Comparison of ENCODE assay signal across 15 cellular contexts in the genomic region with DNA sequence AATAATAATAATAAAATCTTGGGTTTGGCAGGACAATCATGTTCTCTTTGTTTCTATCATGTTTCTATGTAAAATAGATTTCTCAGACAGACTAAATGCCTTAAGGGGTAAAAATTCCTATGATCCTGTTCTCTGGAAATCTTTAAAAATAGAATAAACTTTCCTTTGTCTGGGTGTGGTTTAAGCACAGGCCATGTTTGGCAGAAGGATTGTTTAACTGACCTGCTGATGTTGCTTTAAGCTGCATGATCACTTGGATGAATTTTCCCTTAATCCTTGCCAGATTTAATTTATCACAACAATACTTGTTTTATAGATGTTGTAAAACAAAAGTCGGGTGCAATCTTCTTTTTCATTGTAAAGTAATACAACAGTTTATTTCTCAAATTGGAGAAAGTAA.
DNase-seq lines count a peak whose midpoint lies in the region; ATAC-seq and TF ChIP-seq lines count a peak whose summit lies in the region.
"Had no signal": no experiment of that assay in that cellular context is flagged by ENCODE, and none has a peak within 500 bp of the region (broad histone marks: within the 10 kb centered on the region; RNA-seq: fewer than 3 reads in every experiment).

No MANE protein-coding gene starts in this region.

- no peaks in the 10 kb centered on the region for H3K79me2 ChIP-seq in hepatocyte

- H3K9me3 ChIP-seq in hepatocyte (ENCODE audit: low read depth) (no peaks in the 10 kb centered on the region), vagina (no peaks in the 10 kb centered on the region), sigmoid colon (no peaks in the 10 kb centered on the region)
- H3K9me3 ChIP-seq: A549, BE2C, Caco-2 had no signal

- 40% methylated on average over 1 of the region's 1 CpG for WGBS in hepatocyte (ENCODE audit: low lambda C conversion rate, missing lambda C conversion rate)
- WGBS in sigmoid colon, 2 donors: 5 to 44% methylated on average over 1 of the region's 1 CpG

- H3K4me3 ChIP-seq in LNCaP clone FGC (ENCODE audit: low read depth, low read length) (no peak overlapping the region), hepatocyte (no peak overlapping the region), vagina (no peak overlapping the region), sigmoid colon (no peak overlapping the region)
- H3K4me3 ChIP-seq: A549 had no signal

- H3K36me3 ChIP-seq in hepatocyte (replicated peaks; ENCODE audit: insufficient read depth, low read depth): no peaks in the 10 kb centered on the region
- no peaks in the 10 kb centered on the region for H3K36me3 ChIP-seq in vagina
- H3K36me3 ChIP-seq in sigmoid colon: no peaks in the 10 kb centered on the region
- H3K36me3 ChIP-seq: BE2C had no signal

- no peak for TF ChIP-seq EP300 in sigmoid colon (IDR thresholded peaks at IDR 0.05)

- H3K4me1 ChIP-seq in hepatocyte (ENCODE audit: insufficient read depth) (no peaks in the 10 kb centered on the region), vagina (no peaks in the 10 kb centered on the region), sigmoid colon (peaks cover 0 to 13% (median 9%) of the 10 kb centered on the region in 4 donors)
- H3K4me1 ChIP-seq: A549, BE2C, Caco-2 had no signal

- DNase-seq in LNCaP clone FGC (ENCODE audit: low read depth): peak; percentile 10
- DNase-seq in dedifferentiated amniotic fluid mesenchymal stem cell (ENCODE audit: extremely low spot score): peak; percentile 30
- DNase-seq in left colon: no peak
- peak; percentile 11 for DNase-seq in stromal cell of bone marrow (ENCODE audit: low read depth)
- no peak for DNase-seq in hepatocyte (ENCODE audit: low spot score)
- no peak for DNase-seq in vagina (ENCODE audit: extremely low spot score in 2 of 2)
- DNase-seq in sigmoid colon: no peak
- DNase-seq in GM20000 (ENCODE audit: low spot score): no peak
- DNase-seq: BE2C; Caco-2; CD8-positive, alpha-beta T cell; DND-41; GF-D8; H7 had no signal

- H3K27me3 ChIP-seq in hepatocyte: no peaks in the 10 kb centered on the region
- no peaks in the 10 kb centered on the region for H3K27me3 ChIP-seq in vagina
- H3K27me3 ChIP-seq in sigmoid colon: no peaks in the 10 kb centered on the region
- H3K27me3 ChIP-seq: BE2C had no signal

- no peak overlapping the region for H2AFZ ChIP-seq in hepatocyte

- no peaks in the 10 kb centered on the region for H4K20me1 ChIP-seq in hepatocyte (ENCODE audit: insufficient read depth, poor library complexity, severe bottlenecking)

- TF ChIP-seq POLR2A in vagina (IDR thresholded peaks at IDR 0.05) (no peak), sigmoid colon (IDR thresholded peaks at IDR 0.05) (no peak)

- H3K9me2 ChIP-seq in hepatocyte (replicated peaks; ENCODE audit: insufficient read depth): no peaks in the 10 kb centered on the region

- intact Hi-C loops in left colon (cut with DNase I, micrococcal nuclease) (no loop called here), vagina (cut with DNase I) (no loop called here), sigmoid colon (cut with DNase I) (no loop called here)

- TF ChIP-seq CTCF in LNCaP clone FGC (IDR thresholded peaks at IDR 0.05; ENCODE audit: control insufficient read depth, extremely low read depth, insufficient read depth) (no peak), hepatocyte (IDR thresholded peaks at IDR 0.05; ENCODE audit: poor library complexity) (no peak), vagina (IDR thresholded peaks at IDR 0.05) (no peak), sigmoid colon (IDR thresholded peaks at IDR 0.05) (no peak), GM20000 (IDR thresholded peaks at IDR 0.05; ENCODE audit: extremely low read depth, missing control alignments) (no peak)

- H3K27ac ChIP-seq in hepatocyte (no peak overlapping the region), vagina (no peak overlapping the region), sigmoid colon (no peak overlapping the region)
- H3K27ac ChIP-seq: A549 had no signal

- ATAC-seq in left colon: peak; percentile 40
- ATAC-seq: A549; CD8-positive, alpha-beta T cell had no signal

- H3K4me2 ChIP-seq in hepatocyte: no peak overlapping the region
- H3K4me2 ChIP-seq: A549 had no signal

Comparison
In these comparisons a context has a peak if more than half of its experiments do, and no peak if none do; other contexts are left out.
1. DNase-seq: peak in LNCaP clone FGC (single experiment), dedifferentiated amniotic fluid mesenchymal stem cell (single experiment) and stromal cell of bone marrow (single experiment); none in left colon (0 of 2), hepatocyte (single experiment), vagina (0 of 2), sigmoid colon (single experiment) and GM20000 (single experiment).